ENCODE assay signal across 24 cellular contexts in genomic region chr1:232925421-232926202, GRCh38. TPM values are rescaled to one million over a fixed set of nuclear protein-coding genes. Genes with fewer than 3 reads are reported as not detected.
DNase-seq lines count a peak whose midpoint lies in the region; ATAC-seq, FAIRE-seq and TF ChIP-seq lines count a peak whose summit lies in the region.
"Had no signal": no experiment of that assay in that cellular context is flagged by ENCODE, and none has a peak within 500 bp of the region (broad histone marks: within the 10 kb centered on the region; RNA-seq: fewer than 3 reads in every experiment).

No MANE protein-coding gene starts in this region.

- H3K9me2 ChIP-seq in PC-9 (ENCODE audit: insufficient read depth): no peaks in the 10 kb centered on the region

- POLR2A ChIA-PET in PC-9 (lab: Charles Lee; ENCODE audit: unreplicated experiment): no interaction called here

- H3K36me3 ChIP-seq in right atrium auricular region (no peaks in the 10 kb centered on the region), BE2C (no peaks in the 10 kb centered on the region), PC-9 (ENCODE audit: low read depth) (no peaks in the 10 kb centered on the region)
- H3K36me3 ChIP-seq: gastroesophageal sphincter, sigmoid colon, stomach, upper lobe of left lung had no signal

- TF ChIP-seq CTCF in right atrium auricular region (IDR thresholded peaks at IDR 0.05) (no peak), BE2C (IDR thresholded peaks at IDR 0.05; ENCODE audit: low read depth, low read length) (no peak), PC-9 (conservative IDR thresholded peaks at IDR 0.05) (no peak)

- no peak overlapping the region for H3K4me2 ChIP-seq in PC-9

- BruUV-seq in PC-9 (replicated peaks; lab: Mats Ljungman, UMichigan): no TSS peak

- no peaks in the 10 kb centered on the region for H3K9me3 ChIP-seq in right atrium auricular region
- no peaks in the 10 kb centered on the region for H3K9me3 ChIP-seq in BE2C
- no peaks in the 10 kb centered on the region for H3K9me3 ChIP-seq in PC-9 (ENCODE audit: insufficient read depth, low read depth)
- H3K9me3 ChIP-seq: gastroesophageal sphincter, sigmoid colon, stomach, upper lobe of left lung had no signal

- H2AFZ ChIP-seq in PC-9: no peak overlapping the region; the same call in 1 of the 2 replicates

- H3K27me3 ChIP-seq in right atrium auricular region (no peaks in the 10 kb centered on the region), BE2C (no peaks in the 10 kb centered on the region), PC-9 (ENCODE audit: insufficient read depth, low read depth) (no peaks in the 10 kb centered on the region; the same call in 1 of the 2 replicates)
- H3K27me3 ChIP-seq: gastroesophageal sphincter, sigmoid colon, stomach, upper lobe of left lung had no signal

- H3K27ac ChIP-seq in right atrium auricular region (no peak overlapping the region), PC-9 (no peak overlapping the region)
- H3K27ac ChIP-seq: gastroesophageal sphincter, RWPE1, sigmoid colon, stomach, upper lobe of left lung had no signal

- H3K79me2 ChIP-seq in PC-9 (ENCODE audit: low read depth): no peaks in the 10 kb centered on the region

- DNase-seq in Right ventricle myocardium inferior (ENCODE audit: missing footprints) (no peak), right atrium auricular region (ENCODE audit: low spot score) (no peak), NCI-H524 (lab: John Stamatoyannopoulos, UW) (peak; percentile 34 to 64), Kasumi-1 (lab: John Stamatoyannopoulos, UW) (no peak), BE2C (no peak), medulla oblongata (ENCODE audit: extremely low spot score) (no peak), PC-9 (no peak)
- DNase-seq: activated CD4-positive, alpha-beta T cell treated with anti-CD3 and anti-CD28 coated beads, Interleukin-2, amount 50 U/mL, for 1 hour; GDM1; H9; left ventricle myocardium superior; MV-4-11; NCI-H2107; NK-92 treated with Interleukin-12 subunit alpha and Interleukin-12 subunit beta, amount 100 ng/mL, for 24 hours; sigmoid colon; stimulated activated CD4-positive, alpha-beta T cell treated with anti-CD3 and anti-CD28 coated beads, Interleukin-2, amount 100 ng/mL, for 24 hours; stomach; upper lobe of left lung had no signal

- peak; percentile 33 for FAIRE-seq in endometrium (lab: Jason Lieb, UNC)
- FAIRE-seq: GM12891, HepG2 had no signal

- peaks cover 0 to 6% of the 10 kb centered on the region in 2 donors for H3K4me1 ChIP-seq in right atrium auricular region
- no peaks in the 10 kb centered on the region; the same call in 1 of the 2 replicates for H3K4me1 ChIP-seq in BE2C
- H3K4me1 ChIP-seq in PC-9 (replicated peaks; ENCODE audit: insufficient read depth): no peaks in the 10 kb centered on the region
- H3K4me1 ChIP-seq: gastroesophageal sphincter, sigmoid colon, stomach, upper lobe of left lung had no signal

- intact Hi-C loops in Right ventricle myocardium inferior (cut with DNase I): no loop called here
- intact Hi-C loops in PC-9 (cut with micrococcal nuclease; ENCODE audit: unreplicated experiment): no loop called here

- peak; percentile 61 for ATAC-seq in Right ventricle myocardium inferior
- ATAC-seq: activated naive CD4-positive, alpha-beta T cell treated with anti-CD3 and anti-CD28 coated beads, Interleukin-2, amount 50 U/mL, for 72 hours; gastroesophageal sphincter; HepG2; left ventricle myocardium superior had no signal

- no peaks in the 10 kb centered on the region for H3F3A ChIP-seq in PC-9 (ENCODE audit: insufficient read depth, low read depth)

- H4K20me1 ChIP-seq in PC-9 (ENCODE audit: insufficient read depth): no peaks in the 10 kb centered on the region

- no peak overlapping the region for H3K4me3 ChIP-seq in right atrium auricular region
- no peak overlapping the region for H3K4me3 ChIP-seq in BE2C (ENCODE audit: low read depth, low read length)
- no peak overlapping the region for H3K4me3 ChIP-seq in PC-9
- H3K4me3 ChIP-seq: gastroesophageal sphincter, sigmoid colon, stomach, upper lobe of left lung had no signal

- CTCF ChIA-PET in PC-9 (lab: Charles Lee): no interaction called here

RNA-seq across cellular contexts. Expression of gene NTPCR, which starts 24.8 kb away (rescaled TPM):
- total RNA-seq in Right ventricle myocardium inferior (53.2 TPM), right atrium auricular region (10 to 100 TPM; 27.3 to 39.3 TPM), PC-9 (2021) (45.3 and 55.6 TPM in 2 replicates)
- 129 TPM for polyA plus RNA-seq in BE2C (2012; ENCODE audit: insufficient read depth, insufficient read length, low read depth)

Comparison
In these comparisons a context has a peak if more than half of its experiments do, and no peak if none do; other contexts are left out.
1. DNase-seq: peak in NCI-H524 (2 of 2); none in Right ventricle myocardium inferior (single experiment), right atrium auricular region (single experiment), Kasumi-1 (0 of 2), BE2C (single experiment), medulla oblongata (single experiment) and PC-9 (0 of 2).